Comparison of ENCODE assay signal across 8 cellular contexts in genomic region chr5:168159425-168159824, GRCh38.
A peak's percentile ranks its signal among the peaks of the same experiment; 100 is the strongest.
DNase-seq lines count a peak whose midpoint lies in the region; ATAC-seq and TF ChIP-seq lines count a peak whose summit lies in the region.

No MANE protein-coding gene starts in this region.

- DNase-seq in GM10248 (ENCODE audit: extremely low spot score) (peak; percentile 34), NCI-H146 (lab: John Stamatoyannopoulos, UW) (peak; percentile 81), iPS DF 6.9 (ENCODE audit: low read depth, low spot score) (peak; percentile 47)
- DNase-seq in central memory CD4-positive, alpha-beta T cell = no peak
- no peak for DNase-seq in CD8-positive, alpha-beta T cell
- no peak for DNase-seq in activated CD8-positive, alpha-beta memory T cell treated with anti-CD3 and anti-CD28 coated beads for 24 hours

- H3K27ac Mint-ChIP-seq in CD8-positive, alpha-beta T cell = no peak overlapping the region

- no peaks in the 10 kb centered on the region for H3K36me3 Mint-ChIP-seq in CD8-positive, alpha-beta T cell

- no peak for TF ChIP-seq CTCF in GM10248 (IDR thresholded peaks at IDR 0.05; ENCODE audit: control extremely low read depth, extremely low read depth, low read depth, missing control alignments)
- no peak for TF ChIP-seq CTCF in CD8-positive, alpha-beta T cell (IDR thresholded peaks at IDR 0.05)

- no peak overlapping the region for H3K27ac ChIP-seq in iPS DF 6.9 (ENCODE audit: low read length)
- no peak overlapping the region for H3K27ac ChIP-seq in CD8-positive, alpha-beta T cell (ENCODE audit: low read depth, low read length)

- no peaks in the 10 kb centered on the region for H3K9me3 ChIP-seq in iPS DF 6.9 (ENCODE audit: control insufficient read depth, insufficient read depth, low read length)
- no peaks in the 10 kb centered on the region for H3K9me3 ChIP-seq in CD8-positive, alpha-beta T cell (ENCODE audit: low read length)

- POLR2A ChIA-PET in GM10248 (lab: Yijun Ruan, JAX) = no interaction called here
- POLR2A ChIA-PET in CD8-positive, alpha-beta T cell (lab: Charles Lee) = no interaction called here

- WGBS in iPS DF 6.9 (ENCODE audit: insufficient coverage, insufficient read length) = no CpG with 5 or more reads among the region's 3 CpGs

- no peaks in the 10 kb centered on the region for H3K27me3 ChIP-seq in iPS DF 6.9 (ENCODE audit: control insufficient read depth, insufficient read depth, low read length)
- no peaks in the 10 kb centered on the region for H3K27me3 ChIP-seq in CD8-positive, alpha-beta T cell (ENCODE audit: insufficient read depth, low read length)

- no peaks in the 10 kb centered on the region for H3K9me3 Mint-ChIP-seq in CD8-positive, alpha-beta T cell

- ATAC-seq in HG02852 (IDR thresholded peaks at IDR 0.05; ENCODE audit: unreplicated experiment) (peak; percentile 88), HG02970 (IDR thresholded peaks at IDR 0.05; ENCODE audit: low FRiP score, unreplicated experiment) (no peak)
- ATAC-seq in CD8-positive, alpha-beta T cell = no peak

- H3K4me3 ChIP-seq in iPS DF 6.9 (ENCODE audit: low read length) = no peak overlapping the region
- H3K4me3 ChIP-seq in CD8-positive, alpha-beta T cell (ENCODE audit: low read depth, low read length) = no peak overlapping the region

- CTCF ChIA-PET in GM10248 (lab: Yijun Ruan, JAX) = interaction anchor here (1.2 to 1.5 kb wide), 4 partner anchors 10 to 66 kb away, joined by 3 to 6 read pairs (median 4); no protein-coding TSS in a partner anchor
- CTCF ChIA-PET in CD8-positive, alpha-beta T cell (lab: Charles Lee) = interaction anchor here (1.2 kb wide), 1 partner anchor 10 kb away, joined by 4 read pairs; no protein-coding TSS in a partner anchor

- peaks cover 7% of the 10 kb centered on the region for H3K27me3 Mint-ChIP-seq in CD8-positive, alpha-beta T cell (ENCODE audit: low read depth)

- intact Hi-C loops in CD8-positive, alpha-beta T cell (cut with DNase I, micrococcal nuclease) = no loop called here

- H3K4me1 ChIP-seq in iPS DF 6.9 (ENCODE audit: control insufficient read depth, insufficient read depth, low read length) = no peaks in the 10 kb centered on the region
- H3K4me1 ChIP-seq in CD8-positive, alpha-beta T cell (ENCODE audit: insufficient read depth, low read length) = no peaks in the 10 kb centered on the region

- H3K4me3 Mint-ChIP-seq in CD8-positive, alpha-beta T cell = no peak overlapping the region

- no peaks in the 10 kb centered on the region for H3K4me1 Mint-ChIP-seq in CD8-positive, alpha-beta T cell (ENCODE audit: low read depth)

- no peaks in the 10 kb centered on the region for H3K36me3 ChIP-seq in iPS DF 6.9 (ENCODE audit: control insufficient read depth, insufficient read depth, low read length)
- no peaks in the 10 kb centered on the region for H3K36me3 ChIP-seq in CD8-positive, alpha-beta T cell (ENCODE audit: insufficient read depth, low read length)

Comparison
In these comparisons a context has a peak if more than half of its experiments do, and no peak if none do; other contexts are left out.
1. DNase-seq: peak in GM10248 (single experiment), NCI-H146 (single experiment) and iPS DF 6.9 (single experiment); none in central memory CD4-positive, alpha-beta T cell (single experiment), CD8-positive, alpha-beta T cell (0 of 7) and activated CD8-positive, alpha-beta memory T cell treated with anti-CD3 and anti-CD28 coated beads for 24 hours (single experiment).